In genomic region chr2:16281451-16282330, GRCh38 we compare ENCODE assay signal across 7 cellular contexts.
DNase-seq lines count a peak whose midpoint lies in the region; ATAC-seq and TF ChIP-seq lines count a peak whose summit lies in the region.

No MANE protein-coding gene starts in this region.

- no peaks in the 10 kb centered on the region for H4K20me1 ChIP-seq in neural progenitor cell (ENCODE audit: low read depth)

- no peak overlapping the region for H3K4me3 Mint-ChIP-seq in neural progenitor cell

- TF ChIP-seq CTCF in GM12875 (IDR thresholded peaks at IDR 0.05; ENCODE audit: borderline replicate concordance, insufficient read depth, low read depth, low read length) (peak; percentile 35; the same call in 1 of the 2 replicates), HEK293 (tag by site-specific recombination; IDR thresholded peaks at IDR 0.05) (no peak), epithelial cell of esophagus (IDR thresholded peaks at IDR 0.05; ENCODE audit: insufficient read depth, low read depth, low read length, missing control alignments) (peak; percentile 29), neural progenitor cell (IDR thresholded peaks at IDR 0.05) (peak; percentile 81)

- H3K4me3 ChIP-seq in GM12875 (ENCODE audit: low read depth, low read length), result no peak overlapping the region
- no peak overlapping the region for H3K4me3 ChIP-seq in HEK293 (ENCODE audit: low read depth, low read length)
- H3K4me3 ChIP-seq in epithelial cell of esophagus (ENCODE audit: low read length), result no peak overlapping the region
- no peak overlapping the region for H3K4me3 ChIP-seq in neural progenitor cell

- H3F3A ChIP-seq in neural progenitor cell (ENCODE audit: low read depth), result no peaks in the 10 kb centered on the region

- H3K36me3 ChIP-seq in HEK293 (ENCODE audit: control insufficient read depth in 2 of 2, insufficient read depth in 1 of 2, low read length in 2 of 2) (no peaks in the 10 kb centered on the region), neural progenitor cell (no peaks in the 10 kb centered on the region)

- H3K27ac Mint-ChIP-seq in neural progenitor cell, result peak overlapping the region; percentile 4

- H3K27me3 ChIP-seq in neural progenitor cell, result no peaks in the 10 kb centered on the region

- H3K4me1 ChIP-seq in HEK293 (ENCODE audit: control insufficient read depth, insufficient read depth, low read length) (no peaks in the 10 kb centered on the region), neural progenitor cell (peaks cover 11% of the 10 kb centered on the region)

- H3K27ac ChIP-seq in HEK293 (ENCODE audit: extremely low read depth, low read depth, low read length) (no peak overlapping the region), neural progenitor cell (no peak overlapping the region)

- H3K27me3 Mint-ChIP-seq in neural progenitor cell (ENCODE audit: insufficient read depth, low read depth), result peaks cover 19% of the 10 kb centered on the region

- DNase-seq in NCI-H748 treated with DMSO at 0.1 percent for 48 hours (lab: John Stamatoyannopoulos, UW) (peak; percentile 68), epithelial cell of esophagus (ENCODE audit: low read depth) (peak; percentile 3), neural progenitor cell (ENCODE audit: low spot score) (peak; percentile 71), GF-D8 (lab: John Stamatoyannopoulos, UW) (no peak)

- no peaks in the 10 kb centered on the region for H3K79me2 ChIP-seq in neural progenitor cell (ENCODE audit: low read depth)

- no peak overlapping the region for H2AFZ ChIP-seq in neural progenitor cell (replicated peaks)

- CTCF ChIA-PET in HEK293 (lab: Yijun Ruan, JAX), result interaction anchor here (0.5 to 2.1 kb wide), 21 partner anchors 9 to 649 kb away, joined by 3 to 15 read pairs (median 3); partner anchors contain the start of gene MYCN

- H3K4me2 ChIP-seq in neural progenitor cell, result no peak overlapping the region

- no peak overlapping the region for H3K9ac ChIP-seq in neural progenitor cell

- peaks cover 2% of the 10 kb centered on the region for H3K36me3 Mint-ChIP-seq in neural progenitor cell

- peaks cover 29% of the 10 kb centered on the region for H3K4me1 Mint-ChIP-seq in neural progenitor cell

- POLR2A ChIA-PET in HEK293 (lab: Yijun Ruan, JAX), result interaction anchor here (0.6 to 1.2 kb wide), 2 partner anchors 115 to 340 kb away, joined by 3 read pairs; no protein-coding TSS in a partner anchor

- peaks cover 6% of the 10 kb centered on the region for H3K9me3 Mint-ChIP-seq in neural progenitor cell

- H3K9me3 ChIP-seq in HEK293 (ENCODE audit: control insufficient read depth, insufficient read depth, low read depth, low read length), result no peaks in the 10 kb centered on the region
- no peaks in the 10 kb centered on the region for H3K9me3 ChIP-seq in neural progenitor cell (ENCODE audit: low read depth)

- ATAC-seq in HG02970 (IDR thresholded peaks at IDR 0.05; ENCODE audit: low FRiP score, unreplicated experiment), result no peak

TF ChIP-seq in HEK293, 187 proteins besides CTCF, POLR2A, EP300 and RAD21:
- TF ChIP-seq YY2 (tag by site-specific recombination; IDR thresholded peaks at IDR 0.05) (no peak), ZFP37 (tag by site-specific recombination; IDR thresholded peaks at IDR 0.05) (no peak), ZFP69B (tag by site-specific recombination; IDR thresholded peaks at IDR 0.05) (no peak), PRDM6 (tag by site-specific recombination; IDR thresholded peaks at IDR 0.05) (no peak), ZNF292 (tag by site-specific recombination; IDR thresholded peaks at IDR 0.05; ENCODE audit: borderline replicate concordance, low read depth) (no peak), ZBTB48 (tag by site-specific recombination; IDR thresholded peaks at IDR 0.05) (no peak), ATF2 (tag by site-specific recombination; IDR thresholded peaks at IDR 0.05; ENCODE audit: low read depth) (peak; percentile 78), ZNF157 (tag by site-specific recombination; IDR thresholded peaks at IDR 0.05) (no peak), ZNF416 (tag by site-specific recombination; IDR thresholded peaks at IDR 0.05) (no peak), ZNF654 (tag by site-specific recombination; IDR thresholded peaks at IDR 0.05; ENCODE audit: low read depth) (peak; percentile 26; the same call in 1 of the 2 replicates)
